8 cellular contexts compared by ENCODE assay signal in genomic region chr10:118341678-118342637, GRCh38. TPM values are rescaled to one million over a fixed set of nuclear protein-coding genes. Genes with fewer than 3 reads are reported as not detected.
DNase-seq lines count a peak whose midpoint lies in the region; ATAC-seq and TF ChIP-seq lines count a peak whose summit lies in the region.

FAM204A (minus strand) TSS chr10:118342324; CDS start chr10:118336415, 5,909 bp downstream.

- no peak for TF ChIP-seq RAD21 in Ishikawa (IDR thresholded peaks at IDR 0.05; ENCODE audit: low read depth)

- TF ChIP-seq CTCF in PC-3 (conservative IDR thresholded peaks at IDR 0.05; ENCODE audit: low read depth, low read length): no peak
- no peak for TF ChIP-seq CTCF in epithelial cell of proximal tubule (conservative IDR thresholded peaks at IDR 0.05; ENCODE audit: low read depth, low read length)

- POLR2A ChIA-PET in PC-3 (lab: Charles Lee; ENCODE audit: unreplicated experiment): no interaction called here

- H3K4me1 ChIP-seq in PC-3 (ENCODE audit: insufficient read depth, low read length): peaks cover 16% of the 10 kb centered on the region; the same call in 1 of the 2 replicates

- ATAC-seq in GM21576 (IDR thresholded peaks at IDR 0.05; ENCODE audit: unreplicated experiment) (peak; percentile 100), PC-3 (peak; percentile 98)

- TF ChIP-seq EP300 in Ishikawa (IDR thresholded peaks at IDR 0.05; ENCODE audit: borderline replicate concordance): no peak

- H3K4me2 ChIP-seq in PC-3 (ENCODE audit: low read length): peak within 1 kb of the TSS; percentile 85

- DNase-seq in DMS114 treated with DMSO at 0.1 percent for 48 hours (lab: John Stamatoyannopoulos, UW; ENCODE audit: unreplicated experiment) (peak; percentile 89), PC-3 (peak; percentile 88), activated T-cell treated with anti-CD3 and anti-CD28 coated beads for 48 hours (ENCODE audit: low read depth) (peak; percentile 90), epithelial cell of proximal tubule (ENCODE audit: low read depth) (peak; percentile 59), mucosa of gallbladder (ENCODE audit: low spot score) (peak; percentile 96)
- peak; percentile 90 to 93 for DNase-seq in stimulated activated CD8-positive, alpha-beta memory T cell treated with anti-CD3 and anti-CD28 coated beads, Interleukin-4, amount 100 ng/mL, for 4 hours (ENCODE audit: low read depth in 2 of 2, low spot score in 1 of 2)

- H3K4me3 ChIP-seq in PC-3 (ENCODE audit: low read length) (peak within 1 kb of the TSS; percentile 86), epithelial cell of proximal tubule (ENCODE audit: low read depth, low read length) (peak within 1 kb of the TSS; percentile 69)

- H3K79me2 ChIP-seq in PC-3 (ENCODE audit: low read length): peaks cover 41% of the 10 kb centered on the region

- BruUV-seq in PC-3 (replicated peaks; lab: Mats Ljungman, UMichigan): no TSS peak

- H3K9ac ChIP-seq in PC-3 (ENCODE audit: low read length): peak within 1 kb of the TSS; percentile 86

- H3K27me3 ChIP-seq in PC-3 (ENCODE audit: low read length): 0 out of 2 replicates have a peak, but pooled peaks cover 3% of the 10 kb centered on the region

- H2AFZ ChIP-seq in PC-3 (ENCODE audit: low read length): peak within 1 kb of the TSS; percentile 92

- no peaks in the 10 kb centered on the region for H3F3A ChIP-seq in PC-3 (ENCODE audit: low read length, unreplicated experiment)

- no peaks in the 10 kb centered on the region for H3K9me3 ChIP-seq in PC-3 (ENCODE audit: low read length)

- H3K36me3 ChIP-seq in PC-3 (ENCODE audit: low read depth, low read length): no peaks in the 10 kb centered on the region

- no peak within 1 kb of the TSS for H3K27ac ChIP-seq in PC-3 (ENCODE audit: low read length)

- intact Hi-C loops in PC-3 (cut with micrococcal nuclease): loop anchor here (5.0 kb wide), 2 partner anchors 40 to 885 kb away; no protein-coding TSS in a partner anchor

- CTCF ChIA-PET in PC-3 (lab: Charles Lee): no interaction called here

- no peaks in the 10 kb centered on the region for H3K9me2 ChIP-seq in PC-3 (replicated peaks; ENCODE audit: low read length)

- H4K20me1 ChIP-seq in PC-3 (ENCODE audit: low read length): no peaks in the 10 kb centered on the region

TF ChIP-seq in Ishikawa, 13 proteins besides CTCF, POLR2A, EP300 and RAD21:
- peak; percentile 99 for TF ChIP-seq TAF1 (IDR thresholded peaks at IDR 0.05; ENCODE audit: low read depth)
- peak; percentile 30; the same call in 1 of the 2 replicates for TF ChIP-seq FOXM1 (IDR thresholded peaks at IDR 0.05; ENCODE audit: borderline replicate concordance, low read depth)
- TF ChIP-seq TCF12 (IDR thresholded peaks at IDR 0.05; ENCODE audit: low read depth): no peak; the same call in 1 of the 2 replicates
- TF ChIP-seq EGR1 (IDR thresholded peaks at IDR 0.05): 0 out of 2 replicates have a peak, but pooled peaks have one; percentile 47
- TF ChIP-seq YY1 (IDR thresholded peaks at IDR 0.05; ENCODE audit: low read depth): peak; percentile 99

RNA-seq across cellular contexts. Expression of gene FAM204A, which starts in this region (rescaled TPM):
- 27.3 and 34.2 TPM in 2 replicates for total RNA-seq in PC-3 (2014; rRNA removed)
- 36.4 and 49.4 TPM in 2 replicates for total RNA-seq in epithelial cell of proximal tubule
- total RNA-seq in mucosa of gallbladder: 45.1 TPM
